ENCODE assay signal across 1 cellular context in genomic region chr2:111897630-111897923, GRCh38.
A peak's percentile ranks its signal among the peaks of the same experiment; 100 is the strongest.
TF ChIP-seq lines count a peak whose summit lies in the region.

No MANE protein-coding gene starts in this region.

TF ChIP-seq in GM12878, 131 proteins besides CTCF, POLR2A, EP300 and RAD21 (continued from another document):
- no peak for TF ChIP-seq CUX1 (IDR thresholded peaks at IDR 0.05; ENCODE audit: insufficient replicate concordance, low read depth, low read length)
- 0 out of 2 replicates have a peak, but pooled peaks have one; percentile 4 for TF ChIP-seq GATAD2B (conservative IDR thresholded peaks at IDR 0.05; ENCODE audit: low read depth)
- TF ChIP-seq RB1 (IDR thresholded peaks at IDR 0.05; ENCODE audit: borderline replicate concordance) = no peak
- TF ChIP-seq PKNOX1 (IDR thresholded peaks at IDR 0.05) = peak; percentile 44
- TF ChIP-seq MTA2 (IDR thresholded peaks at IDR 0.05; ENCODE audit: low read depth) = no peak
- no peak for TF ChIP-seq TBL1XR1 (IDR thresholded peaks at IDR 0.05; ENCODE audit: low read depth, low read length)
TF ChIP-seq in GM12878: peak in this region for 2.
